In the genomic region with DNA sequence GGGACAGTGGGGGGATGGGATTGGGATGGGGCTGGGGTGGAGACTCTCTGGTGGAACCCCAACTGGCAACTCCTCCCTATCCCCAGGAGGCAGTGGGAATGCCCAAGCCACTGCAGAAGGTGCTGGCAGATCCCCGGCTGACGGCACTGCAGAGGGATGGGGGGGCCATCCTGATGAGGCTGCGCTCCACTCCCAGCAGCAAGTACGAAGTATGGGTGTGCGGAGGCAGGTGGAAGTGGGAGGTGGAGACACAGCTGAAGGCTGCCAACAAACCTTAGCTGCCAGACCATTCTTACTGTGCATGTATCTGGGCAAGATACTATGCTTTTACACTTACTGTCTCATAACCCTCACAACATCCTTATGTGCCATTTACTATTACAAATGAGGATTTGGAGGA, we compare ENCODE assay signal across 24 cellular contexts. TPM values are rescaled to one million over a fixed set of nuclear protein-coding genes. Genes with fewer than 3 reads are reported as not detected.
"Had no signal": no experiment of that assay in that cellular context is flagged by ENCODE, and none has a peak within 500 bp of the region (broad histone marks: within the 10 kb centered on the region; RNA-seq: fewer than 3 reads in every experiment).

No MANE protein-coding gene starts in this region.

- DNase-seq: activated CD4-positive, alpha-beta T cell treated with anti-CD3 and anti-CD28 coated beads for 4 hours; activated CD8-positive, alpha-beta memory T cell treated with anti-CD3 and anti-CD28 coated beads, Interleukin-2, amount 50 U/mL, for 4 hours; activated CD8-positive, alpha-beta T cell treated with anti-CD3 and anti-CD28 coated beads for 36 hours; activated gamma-delta T cell treated with Interleukin-2 at 50 U/mL for 16 hours; activated naive CD4-positive, alpha-beta T cell treated with anti-CD3 and anti-CD28 coated beads, Interleukin-2, amount 10 ng/mL, durations not matched to agents 7 days and 5 days; activated naive CD8-positive, alpha-beta T cell treated with anti-CD3 and anti-CD28 coated beads for 36 hours; activated T-cell treated with anti-CD3 and anti-CD28 coated beads, Interleukin-2, amount 50 U/mL, for 72 hours; central memory CD4-positive, alpha-beta T cell; Karpas-422; MM.1S; NCI-H1105; NCI-H1436; NCI-H187; NCI-H2081; NCI-H446; NCI-H524; PC-3; SHP77 treated with DMSO at 0.1 percent for 48 hours had no signal

- H3K27me3 ChIP-seq: breast epithelium had no signal

- H3K4me1 ChIP-seq: breast epithelium had no signal

- H3K27ac ChIP-seq: breast epithelium had no signal

- ATAC-seq: activated CD4-positive, CD25-positive, alpha-beta regulatory T cell treated with anti-CD3 and anti-CD28 coated beads, Interleukin-2, amount 50 U/mL, for 24 hours; activated T-cell treated with anti-CD3 and anti-CD28 coated beads, Interleukin-2, amount 50 U/mL, for 72 hours; PC-3 had no signal

- H3K4me3 Mint-ChIP-seq: activated CD8-positive, alpha-beta T cell treated with anti-CD3 and anti-CD28 coated beads for 36 hours; activated naive CD4-positive, alpha-beta T cell treated with anti-CD3 and anti-CD28 coated beads, Interleukin-2, amount 10 ng/mL, durations not matched to agents 7 days and 5 days; activated naive CD8-positive, alpha-beta T cell treated with anti-CD3 and anti-CD28 coated beads for 36 hours; activated T-cell treated with anti-CD3 and anti-CD28 coated beads, Interleukin-2, amount 50 U/mL, for 72 hours; T-helper 1 cell treated with Interleukin-12 subunit alpha and Interleukin-12 subunit beta and Interleukin-4 antibody, amounts not matched to agents 30 μg/mL and 1 μg/mL, for 36 hours had no signal

- H3K9me3 Mint-ChIP-seq: activated CD8-positive, alpha-beta T cell treated with anti-CD3 and anti-CD28 coated beads for 36 hours; activated naive CD4-positive, alpha-beta T cell treated with anti-CD3 and anti-CD28 coated beads, Interleukin-2, amount 10 ng/mL, durations not matched to agents 7 days and 5 days; activated naive CD8-positive, alpha-beta T cell treated with anti-CD3 and anti-CD28 coated beads for 36 hours; activated T-cell treated with anti-CD3 and anti-CD28 coated beads, Interleukin-2, amount 50 U/mL, for 72 hours; activated T-helper 2 cell treated with anti-CD3 and anti-CD28 coated beads, Interferon-gamma antibody, Interleukin-2, Interleukin-4, amounts not matched to agents 10 μg/mL and 5 μg/mL and 100 μg/mL, durations not matched to agents 14 hours and 24 hours and 36 hours; T-helper 1 cell treated with Interleukin-12 subunit alpha and Interleukin-12 subunit beta and Interleukin-4 antibody, amounts not matched to agents 30 μg/mL and 1 μg/mL, for 36 hours had no signal

- H3K27ac Mint-ChIP-seq: activated CD8-positive, alpha-beta T cell treated with anti-CD3 and anti-CD28 coated beads for 36 hours; activated naive CD4-positive, alpha-beta T cell treated with anti-CD3 and anti-CD28 coated beads, Interleukin-2, amount 10 ng/mL, durations not matched to agents 7 days and 5 days; activated naive CD8-positive, alpha-beta T cell treated with anti-CD3 and anti-CD28 coated beads for 36 hours; activated T-cell treated with anti-CD3 and anti-CD28 coated beads, Interleukin-2, amount 50 U/mL, for 72 hours; activated T-helper 2 cell treated with anti-CD3 and anti-CD28 coated beads, Interferon-gamma antibody, Interleukin-2, Interleukin-4, amounts not matched to agents 10 μg/mL and 5 μg/mL and 100 μg/mL, durations not matched to agents 14 hours and 24 hours and 36 hours; T-helper 1 cell treated with Interleukin-12 subunit alpha and Interleukin-12 subunit beta and Interleukin-4 antibody, amounts not matched to agents 30 μg/mL and 1 μg/mL, for 36 hours had no signal

- H3K4me3 ChIP-seq: breast epithelium had no signal

- H3K36me3 Mint-ChIP-seq: activated naive CD4-positive, alpha-beta T cell treated with anti-CD3 and anti-CD28 coated beads, Interleukin-2, amount 10 ng/mL, durations not matched to agents 7 days and 5 days; activated naive CD8-positive, alpha-beta T cell treated with anti-CD3 and anti-CD28 coated beads for 36 hours had no signal

- H3K9me3 ChIP-seq: breast epithelium had no signal

- H3K4me1 Mint-ChIP-seq: activated naive CD4-positive, alpha-beta T cell treated with anti-CD3 and anti-CD28 coated beads, Interleukin-2, amount 10 ng/mL, durations not matched to agents 7 days and 5 days; activated naive CD8-positive, alpha-beta T cell treated with anti-CD3 and anti-CD28 coated beads for 36 hours had no signal

RNA-seq across cellular contexts. Expression of gene RNASE8, which starts 20.7 kb away (rescaled TPM):
- total RNA-seq: activated CD8-positive, alpha-beta T cell treated with anti-CD3 and anti-CD28 coated beads for 36 hours; activated naive CD8-positive, alpha-beta T cell treated with anti-CD3 and anti-CD28 coated beads for 36 hours; activated T-cell treated with anti-CD3 and anti-CD28 coated beads, Interleukin-2, amount 50 U/mL, for 72 hours; activated T-helper 2 cell treated with anti-CD3 and anti-CD28 coated beads, Interferon-gamma antibody, Interleukin-2, Interleukin-4, amounts not matched to agents 10 μg/mL and 5 μg/mL and 100 μg/mL, durations not matched to agents 14 hours and 24 hours and 36 hours; breast epithelium; PC-3; SK-MEL-5 had no signal
- polyA plus RNA-seq: adipose tissue had no signal

RNA-seq across cellular contexts. Expression of gene TMEM253, which starts 22.6 kb away (rescaled TPM):
- total RNA-seq: activated CD8-positive, alpha-beta T cell treated with anti-CD3 and anti-CD28 coated beads for 36 hours; activated naive CD8-positive, alpha-beta T cell treated with anti-CD3 and anti-CD28 coated beads for 36 hours; activated T-helper 2 cell treated with anti-CD3 and anti-CD28 coated beads, Interferon-gamma antibody, Interleukin-2, Interleukin-4, amounts not matched to agents 10 μg/mL and 5 μg/mL and 100 μg/mL, durations not matched to agents 14 hours and 24 hours and 36 hours; PC-3 had no signal

RNA-seq across cellular contexts. Expression of gene RNASE7, which starts 36.1 kb away (rescaled TPM):
- total RNA-seq: activated CD8-positive, alpha-beta T cell treated with anti-CD3 and anti-CD28 coated beads for 36 hours; activated naive CD8-positive, alpha-beta T cell treated with anti-CD3 and anti-CD28 coated beads for 36 hours; activated T-cell treated with anti-CD3 and anti-CD28 coated beads, Interleukin-2, amount 50 U/mL, for 72 hours; activated T-helper 2 cell treated with anti-CD3 and anti-CD28 coated beads, Interferon-gamma antibody, Interleukin-2, Interleukin-4, amounts not matched to agents 10 μg/mL and 5 μg/mL and 100 μg/mL, durations not matched to agents 14 hours and 24 hours and 36 hours; PC-3; SK-MEL-5 had no signal
